Comparison of ENCODE assay signal across 8 cellular contexts in genomic region chr7:22351329-22351692, GRCh38. TPM values are rescaled to one million over a fixed set of nuclear protein-coding genes. Genes with fewer than 3 reads are reported as not detected.
DNase-seq lines count a peak whose midpoint lies in the region; ATAC-seq and TF ChIP-seq lines count a peak whose summit lies in the region.

No MANE protein-coding gene starts in this region.

- TF ChIP-seq POLR2A in sigmoid colon (IDR thresholded peaks at IDR 0.05) = no peak

- H3K4me3 ChIP-seq in GM06990 (replicated peaks; ENCODE audit: low read depth, low read length) (peak overlapping the region; percentile 29; the same call in 1 of the 2 replicates), lower lobe of right lung (no peak overlapping the region), sigmoid colon (no peak overlapping the region)

- no peak for TF ChIP-seq EP300 in sigmoid colon (IDR thresholded peaks at IDR 0.05)

- intact Hi-C loops in lower lobe of right lung (cut with DNase I) = no loop called here
- intact Hi-C loops in sigmoid colon (cut with DNase I) = no loop called here

- peaks cover 8% of the 10 kb centered on the region for H3K27me3 Mint-ChIP-seq in WTC11 (ENCODE audit: low read depth)
- H3K27me3 Mint-ChIP-seq in progenitor cell of endocrine pancreas = peaks cover 10% of the 10 kb centered on the region

- no peaks in the 10 kb centered on the region for H3K36me3 ChIP-seq in GM06990 (ENCODE audit: control insufficient read depth, insufficient read depth, low read length)
- H3K36me3 ChIP-seq in lower lobe of right lung = no peaks in the 10 kb centered on the region
- no peaks in the 10 kb centered on the region for H3K36me3 ChIP-seq in sigmoid colon

- CTCF ChIA-PET in WTC11 (lab: Charles Lee) = no interaction called here

- DNase-seq in GM06990 (ENCODE audit: extremely low read depth, insufficient read length) = peak; percentile 29
- no peak for DNase-seq in WTC11 (ENCODE audit: low spot score)
- no peak for DNase-seq in lower lobe of right lung
- no peak for DNase-seq in progenitor cell of endocrine pancreas (ENCODE audit: low spot score, unreplicated experiment)
- DNase-seq in sigmoid colon = no peak
- no peak for DNase-seq in NCI-H146 treated with DMSO at 0.1 percent for 48 hours (lab: John Stamatoyannopoulos, UW; ENCODE audit: unreplicated experiment)

- peaks cover 20% of the 10 kb centered on the region for H3K36me3 Mint-ChIP-seq in WTC11
- peaks cover 5% of the 10 kb centered on the region for H3K36me3 Mint-ChIP-seq in progenitor cell of endocrine pancreas (ENCODE audit: insufficient read depth)

- no peak overlapping the region for H3K27ac ChIP-seq in lower lobe of right lung
- H3K27ac ChIP-seq in sigmoid colon = no peak overlapping the region

- H3K9me3 Mint-ChIP-seq in WTC11 (peaks cover 19% of the 10 kb centered on the region), progenitor cell of endocrine pancreas (ENCODE audit: low read depth) (peaks cover 4% of the 10 kb centered on the region)

- H3K4me1 Mint-ChIP-seq in WTC11 (peaks cover 32% of the 10 kb centered on the region), progenitor cell of endocrine pancreas (ENCODE audit: low read depth) (peaks cover 43% of the 10 kb centered on the region)

- peak; percentile 89 for ATAC-seq in GM21367 (IDR thresholded peaks at IDR 0.05; ENCODE audit: unreplicated experiment)
- peak; percentile 76 for ATAC-seq in HG03135 (IDR thresholded peaks at IDR 0.05; ENCODE audit: unreplicated experiment)
- no peak for ATAC-seq in WTC11
- ATAC-seq in lower lobe of right lung = no peak

- H3K27me3 ChIP-seq in GM06990 (replicated peaks; ENCODE audit: control insufficient read depth, insufficient read depth, low read length) = no peaks in the 10 kb centered on the region
- peaks cover 7% of the 10 kb centered on the region for H3K27me3 ChIP-seq in lower lobe of right lung (ENCODE audit: low read depth)
- H3K27me3 ChIP-seq in sigmoid colon = peaks cover 0 to 22% (median 5%) of the 10 kb centered on the region in 3 donors

- WGBS in sigmoid colon, 2 donors = 14 to 44% methylated on average over 2 of the region's 2 CpGs

- TF ChIP-seq CTCF in GM06990 (IDR thresholded peaks at IDR 0.05; ENCODE audit: insufficient read depth, low read length, poor library complexity, severe bottlenecking) (no peak), WTC11 (IDR thresholded peaks at IDR 0.05) (no peak), lower lobe of right lung (IDR thresholded peaks at IDR 0.05) (no peak), progenitor cell of endocrine pancreas (IDR thresholded peaks at IDR 0.05; ENCODE audit: unreplicated experiment) (no peak), sigmoid colon (IDR thresholded peaks at IDR 0.05) (no peak)

- 0 out of 2 replicates have a peak overlapping the region, but pooled peaks have one; percentile 16 for H3K27ac Mint-ChIP-seq in WTC11
- H3K27ac Mint-ChIP-seq in progenitor cell of endocrine pancreas = no peak overlapping the region

- H3K4me3 Mint-ChIP-seq in WTC11 = no peak overlapping the region
- no peak overlapping the region for H3K4me3 Mint-ChIP-seq in progenitor cell of endocrine pancreas (ENCODE audit: low read depth)

- peaks cover 6% of the 10 kb centered on the region for H3K9me3 ChIP-seq in lower lobe of right lung
- peaks cover 0 to 4% (median 0%) of the 10 kb centered on the region in 4 donors for H3K9me3 ChIP-seq in sigmoid colon

- POLR2A ChIA-PET in WTC11 (lab: Charles Lee) = no interaction called here

- peaks cover 17% of the 10 kb centered on the region for H3K4me1 ChIP-seq in lower lobe of right lung
- H3K4me1 ChIP-seq in sigmoid colon = peaks cover 0 to 3% (median 1%) of the 10 kb centered on the region in 4 donors

TF ChIP-seq in WTC11, 78 proteins besides CTCF, POLR2A, EP300 and RAD21:
- no peak for TF ChIP-seq FOXJ3 (CRISPR knock-in tag; IDR thresholded peaks at IDR 0.05; ENCODE audit: borderline replicate concordance)
- no peak for TF ChIP-seq ARID4B (CRISPR knock-in tag; IDR thresholded peaks at IDR 0.05; ENCODE audit: borderline replicate concordance)
- TF ChIP-seq FOXK1 (CRISPR knock-in tag; IDR thresholded peaks at IDR 0.05) = no peak
TF ChIP-seq in WTC11: peak in this region for 0.

RNA-seq across cellular contexts. Expression of gene RAPGEF5, which starts 5.6 kb away (rescaled TPM):
- total RNA-seq in WTC11 (2021) (9.9 to 12.3 TPM (median 10.3 TPM) in 3 replicates), lower lobe of right lung (85.1 TPM), progenitor cell of endocrine pancreas (9.7 and 9.9 TPM in 2 replicates), sigmoid colon (10 to 100 TPM; 10.3 to 17.9 (median 15.7) TPM)
- 10 to 100 TPM in 1 of 3 donors, 1 to 10 TPM in 2; 6.0 to 12.6 (median 8.8) TPM for polyA plus RNA-seq in sigmoid colon

Comparison
In these comparisons a context has a peak if more than half of its experiments do, and no peak if none do; other contexts are left out.
1. ATAC-seq: peak in GM21367 (single experiment) and HG03135 (single experiment); none in WTC11 (single experiment) and lower lobe of right lung (0 of 2).